10 cellular contexts compared by ENCODE assay signal in the genomic region with DNA sequence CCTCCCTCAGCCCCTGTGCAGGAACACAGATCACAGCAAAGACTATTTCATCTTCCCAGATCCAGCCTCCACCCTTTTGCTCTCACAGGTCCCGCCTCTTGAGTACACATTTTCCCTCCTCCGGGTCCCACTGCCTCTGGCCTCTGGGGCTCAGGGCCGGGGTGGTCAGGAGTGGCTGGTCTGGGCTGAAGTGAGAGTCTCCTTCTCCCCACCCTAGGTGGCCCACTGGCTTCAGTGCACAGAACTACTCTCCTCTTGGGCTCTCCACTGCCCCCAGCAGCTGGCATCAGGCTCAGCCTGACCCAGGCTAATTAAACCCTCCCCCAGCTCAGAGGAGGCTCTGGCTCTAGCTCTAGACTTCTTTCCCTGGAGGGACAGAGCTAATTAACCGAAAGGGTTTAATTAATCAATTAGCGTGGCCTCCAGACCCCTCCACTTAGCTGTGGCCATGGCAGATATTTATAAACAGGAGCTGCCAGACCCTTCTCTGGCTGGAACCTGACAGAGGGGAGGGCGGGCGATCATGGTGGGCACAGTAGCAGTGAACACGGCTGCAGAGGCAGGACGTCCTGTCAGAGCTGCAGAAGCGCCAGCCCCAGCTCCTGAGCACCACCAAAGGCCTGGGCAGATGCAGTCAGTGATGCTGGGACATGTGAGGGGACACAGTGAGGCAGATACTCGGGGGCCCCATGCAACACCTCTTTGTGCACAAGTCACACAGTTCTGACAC. TPM values are rescaled to one million over a fixed set of nuclear protein-coding genes. Genes with fewer than 3 reads are reported as not detected.
DNase-seq lines count a peak whose midpoint lies in the region; ATAC-seq, FAIRE-seq and TF ChIP-seq lines count a peak whose summit lies in the region.
"Had no signal": no experiment of that assay in that cellular context is flagged by ENCODE, and none has a peak within 500 bp of the region (broad histone marks: within the 10 kb centered on the region; RNA-seq: fewer than 3 reads in every experiment).

No MANE protein-coding gene starts in this region.

- CTCF ChIA-PET in MCF 10A (lab: Yijun Ruan, JAX) = interaction anchor here (0.6 to 3.6 kb wide), 5 partner anchors 12 to 103 kb away, joined by 3 to 32 read pairs (median 5); no protein-coding TSS in a partner anchor
- CTCF ChIA-PET in GM12878 (lab: Yijun Ruan, JAX) = interaction anchor here (1.0 to 2.3 kb wide), 12 partner anchors 10 to 81 kb away, joined by 3 to 27 read pairs (median 4); no protein-coding TSS in a partner anchor

- peak; percentile 62 for ATAC-seq in GM12878
- no peak for ATAC-seq in upper lobe of right lung
- no peak for ATAC-seq in HG02759 (IDR thresholded peaks at IDR 0.05; ENCODE audit: unreplicated experiment)

- no TSS peak for BruUV-seq in MCF 10A (replicated peaks; lab: Mats Ljungman, UMichigan)
- BruUV-seq in GM12878 (replicated peaks; lab: Mats Ljungman, UMichigan) = no TSS peak

- H3K79me2 ChIP-seq in GM12878 (ENCODE audit: control insufficient read depth, insufficient read depth, low read length) = no peaks in the 10 kb centered on the region

- no peak for TF ChIP-seq EP300 in GM12878 (IDR thresholded peaks at IDR 0.05; ENCODE audit: borderline replicate concordance in 1 of 2, control insufficient read depth in 1 of 2, low read depth in 2 of 2, low read length in 2 of 2)

- 39% methylated on average over 11 of the region's 11 CpGs for WGBS in GM12878 (ENCODE audit: insufficient coverage, insufficient replicate concordance, low lambda C conversion rate, missing lambda C conversion rate)

- no peak for TF ChIP-seq RAD21 in GM12878 (IDR thresholded peaks at IDR 0.05; ENCODE audit: insufficient read depth, low read depth, low read length)

- no peak overlapping the region for H3K4me2 ChIP-seq in GM12878 (ENCODE audit: control insufficient read depth, insufficient read depth)

- no peak for FAIRE-seq in GM12878 (lab: Jason Lieb, UNC)

- H2AFZ ChIP-seq in GM12878 (ENCODE audit: control insufficient read depth, low read depth, low read length) = no peak overlapping the region

- H3K4me3 ChIP-seq in breast epithelium (no peak overlapping the region), GM12878 (no peak overlapping the region), upper lobe of right lung (no peak overlapping the region)

- H4K20me1 ChIP-seq in GM12878 (ENCODE audit: control insufficient read depth, insufficient read depth) = no peaks in the 10 kb centered on the region

- SMC1A ChIA-PET in GM12878 (lab: Charles Lee; ENCODE audit: uncharacterized antibody, unreplicated experiment) = interaction anchor here (0.8 to 2.3 kb wide), 6 partner anchors 12 to 46 kb away, joined by 3 to 17 read pairs (median 6); a partner anchor contains a TSS

- POLR2A ChIA-PET in MCF 10A (lab: Yijun Ruan, JAX) = interaction anchor here (0.7 to 1.3 kb wide), 4 partner anchors 12 to 100 kb away, joined by 3 to 6 read pairs (median 5); a partner anchor contains a TSS
- POLR2A ChIA-PET in GM12878 (lab: Charles Lee) = interaction anchor here (0.6 to 2.6 kb wide), 5 partner anchors 9 to 541 kb away, joined by 3 to 7 read pairs (median 5); a partner anchor contains a TSS

- H3K27ac ChIP-seq in breast epithelium = peak overlapping the region; percentile 91 to 93
- no peak overlapping the region for H3K27ac ChIP-seq in GM12878 (ENCODE audit: control insufficient read depth, insufficient read depth)
- H3K27ac ChIP-seq in upper lobe of right lung = no peak overlapping the region
- H3K27ac ChIP-seq: HL-60 had no signal

- intact Hi-C loops in breast epithelium (cut with DNase I; ENCODE audit: low total_unique reads) = no loop called here
- intact Hi-C loops in MCF 10A (cut with micrococcal nuclease) = no loop called here
- intact Hi-C loops in GM12878 (cut with micrococcal nuclease; ENCODE audit: unreplicated experiment) = no loop called here
- intact Hi-C loops in upper lobe of right lung (cut with DNase I) = no loop called here

- H3K36me3 ChIP-seq in breast epithelium = no peaks in the 10 kb centered on the region
- no peaks in the 10 kb centered on the region for H3K36me3 ChIP-seq in GM12878 (ENCODE audit: control insufficient read depth in 2 of 2, insufficient read depth in 2 of 2, low read length in 1 of 2)
- no peaks in the 10 kb centered on the region for H3K36me3 ChIP-seq in upper lobe of right lung

- H3K9me3 ChIP-seq in breast epithelium (no peaks in the 10 kb centered on the region), GM12878 (replicated peaks; ENCODE audit: control insufficient read depth, insufficient read depth, low read length) (no peaks in the 10 kb centered on the region), upper lobe of right lung (no peaks in the 10 kb centered on the region)

- in situ Hi-C loops in GM12878 (cut with MboI) = no loop called here

- H3K4me3 Mint-ChIP-seq in MCF 10A (ENCODE audit: unreplicated experiment) = no peak overlapping the region

- H3K27me3 Mint-ChIP-seq in MCF 10A (ENCODE audit: insufficient read depth, unreplicated experiment) = no peaks in the 10 kb centered on the region

- RAD21 ChIA-PET in GM12878 (lab: Charles Lee; ENCODE audit: unreplicated experiment) = interaction anchor here (0.9 to 2.5 kb wide), 4 partner anchors 12 to 100 kb away, joined by 3 to 24 read pairs (median 13); a partner anchor contains a TSS

- H3K9ac ChIP-seq in GM12878 (ENCODE audit: control insufficient read depth, insufficient read depth, low read length) = no peak overlapping the region

- no peak overlapping the region for H3K27ac Mint-ChIP-seq in MCF 10A (ENCODE audit: low read depth, unreplicated experiment)

- no peak for DNase-seq in breast epithelium (ENCODE audit: low spot score in 2 of 2)
- no peak for DNase-seq in MCF 10A (ENCODE audit: unreplicated experiment)
- no peak for DNase-seq in GM12878 (ENCODE audit: low read depth, low spot score)
- DNase-seq in iPS-NIHi11 (ENCODE audit: low spot score) = peak; percentile 66
- DNase-seq in upper lobe of right lung = no peak
- DNase-seq in SIG-M5 (lab: John Stamatoyannopoulos, UW) = no peak
- no peak for DNase-seq in HPDE6-E6E7 (ENCODE audit: extremely low spot score)
- DNase-seq: Calu3 had no signal

- TF ChIP-seq CTCF in breast epithelium (IDR thresholded peaks at IDR 0.05) (no peak), MCF 10A (IDR thresholded peaks at IDR 0.05; ENCODE audit: unreplicated experiment) (no peak), GM12878 (IDR thresholded peaks at IDR 0.05 in 2 of 3, conservative IDR thresholded peaks at IDR 0.05 in 1 of 3; ENCODE audit: control insufficient read depth in 2 of 3, extremely low read depth in 1 of 3, insufficient read depth in 1 of 3, low read depth in 3 of 3, low read length in 3 of 3) (peak in 2 of 3 experiments; percentile 34 to 38; a peak in 3 of 6 replicates), upper lobe of right lung (IDR thresholded peaks at IDR 0.05) (peak; percentile 28)

- peaks cover 2% of the 10 kb centered on the region for H3K36me3 Mint-ChIP-seq in MCF 10A (ENCODE audit: insufficient read depth, unreplicated experiment)

- H3K4me1 Mint-ChIP-seq in MCF 10A (ENCODE audit: insufficient read depth, unreplicated experiment) = peaks cover 45% of the 10 kb centered on the region

- H3K27me3 ChIP-seq in breast epithelium = no peaks in the 10 kb centered on the region
- H3K27me3 ChIP-seq in GM12878 (replicated peaks in 1 of 2; ENCODE audit: control insufficient read depth in 2 of 2, insufficient read depth in 2 of 2, low read length in 1 of 2) = no peaks in the 10 kb centered on the region
- H3K27me3 ChIP-seq in upper lobe of right lung = no peaks in the 10 kb centered on the region

- no peaks in the 10 kb centered on the region for H3K9me3 Mint-ChIP-seq in MCF 10A (ENCODE audit: unreplicated experiment)

- TF ChIP-seq POLR2A in breast epithelium (IDR thresholded peaks at IDR 0.05) (no peak), GM12878 (IDR thresholded peaks at IDR 0.05; ENCODE audit: low read depth, low read length) (no peak)

- H3K4me1 ChIP-seq in breast epithelium (peaks cover 5 to 12% of the 10 kb centered on the region in 2 donors), GM12878 (ENCODE audit: control insufficient read depth, insufficient read depth, low read length) (peaks cover 1% of the 10 kb centered on the region; the same call in 1 of the 2 replicates), upper lobe of right lung (peaks cover 20% of the 10 kb centered on the region)

RNA-seq across cellular contexts. Expression of a gene that starts 15.1 kb away (rescaled TPM):
- total RNA-seq in breast epithelium = 10 to 100 TPM in 1 of 3 donors, 1 to 10 TPM in 2; 7.0 to 11.1 (median 8.6) TPM
- total RNA-seq in MCF 10A (2022) = 67.4 and 69.1 TPM in 2 replicates
- total RNA-seq in GM12878 (2013; cell fraction: nucleolus; rRNA removed) = 27.3 and 28.8 TPM in 2 replicates
- total RNA-seq in GM12878 (2014; rRNA removed) = 13.0 TPM in 2 replicates
- total RNA-seq in GM12878 (2014; rRNA removed; fragmentation: Illumina TruSeq; extraction: Trizol) = 4.9 and 5.5 TPM in 2 replicates
- total RNA-seq in GM12878 (2021) = 16.0 and 17.5 TPM in 2 replicates
- polyA plus RNA-seq in GM12878 (2011; ENCODE audit: low read depth) = 2.5 TPM
- 9.7 and 17.0 TPM in 2 replicates for polyA plus RNA-seq in GM12878 (2011; rRNA removed)
- 24.2 and 27.7 TPM in 2 replicates for polyA plus RNA-seq in GM12878 (2011; cell fraction: cytosol; rRNA removed)
- polyA plus RNA-seq in GM12878 (2011; cell fraction: nucleus; rRNA removed) = 37.1 and 37.4 TPM in 2 replicates
- polyA plus RNA-seq in GM12878 (2012) = 5.4 and 6.3 TPM in 2 replicates
- polyA plus RNA-seq in GM12878 (2014; fragmentation: Illumina TruSeq; extraction: Trizol) = 4.8 and 10.3 TPM in 2 replicates
- under 1 TPM; 0.73 to 0.82 TPM for polyA plus RNA-seq in GM12878 (2014; fragmentation: Nextera tagmentation; extraction: Ambion mirVana)
- polyA plus RNA-seq in GM12878 (2014; rRNA removed) = 16.1 and 18.2 TPM in 2 replicates
- polyA plus RNA-seq in GM12878 (2016; fragmentation: Nextera tagmentation; extraction: Ambion mirVana) = 1 to 10 TPM; 1.7 TPM
- polyA minus RNA-seq in GM12878 (2011; rRNA and poly(A)+ RNA removed) = 32.2 and 48.1 TPM in 2 replicates
- 17.5 and 17.6 TPM in 2 replicates for polyA minus RNA-seq in GM12878 (2011; cell fraction: cytosol; rRNA and poly(A)+ RNA removed)
- polyA minus RNA-seq in GM12878 (2011; cell fraction: nucleus; rRNA and poly(A)+ RNA removed) = 28.3 and 42.2 TPM in 2 replicates
- total RNA-seq in upper lobe of right lung = 40.7 TPM

RNA-seq across cellular contexts. Expression of a gene that starts 45.6 kb away (rescaled TPM):
- 1,000 to 10,000 TPM; 1,890 to 2,530 (median 2,229) TPM for total RNA-seq in breast epithelium
- 1,551 and 1,602 TPM in 2 replicates for total RNA-seq in MCF 10A (2022)
- total RNA-seq in GM12878 (2013; cell fraction: nucleolus; rRNA removed) = 312 and 327 TPM in 2 replicates
- total RNA-seq in GM12878 (2014; rRNA removed) = 1,707 and 1,708 TPM in 2 replicates
- total RNA-seq in GM12878 (2014; rRNA removed; fragmentation: Illumina TruSeq; extraction: Trizol) = 2,030 and 2,061 TPM in 2 replicates
- total RNA-seq in GM12878 (2021) = 1,814 and 1,873 TPM in 2 replicates
- polyA plus RNA-seq in GM12878 (2011; ENCODE audit: low read depth) = 2,919 TPM
- polyA plus RNA-seq in GM12878 (2011; rRNA removed) = 1,274 and 1,606 TPM in 2 replicates
- polyA plus RNA-seq in GM12878 (2011; cell fraction: cytosol; rRNA removed) = 2,998 and 3,537 TPM in 2 replicates
- polyA plus RNA-seq in GM12878 (2011; cell fraction: nucleus; rRNA removed) = 1,112 and 1,184 TPM in 2 replicates
- 3,236 and 3,576 TPM in 2 replicates for polyA plus RNA-seq in GM12878 (2012)
- 1,724 and 2,477 TPM in 2 replicates for polyA plus RNA-seq in GM12878 (2014; fragmentation: Illumina TruSeq; extraction: Trizol)
- polyA plus RNA-seq in GM12878 (2014; fragmentation: Nextera tagmentation; extraction: Ambion mirVana) = 1,000 to 10,000 TPM; 1,053 to 1,085 TPM
- 2,075 and 2,190 TPM in 2 replicates for polyA plus RNA-seq in GM12878 (2014; rRNA removed)
- polyA plus RNA-seq in GM12878 (2016; fragmentation: Nextera tagmentation; extraction: Ambion mirVana) = 1,000 to 10,000 TPM; 1,397 to 1,403 TPM
- 1,357 and 1,638 TPM in 2 replicates for polyA minus RNA-seq in GM12878 (2011; rRNA and poly(A)+ RNA removed)
- polyA minus RNA-seq in GM12878 (2011; cell fraction: cytosol; rRNA and poly(A)+ RNA removed) = 571 and 626 TPM in 2 replicates
- polyA minus RNA-seq in GM12878 (2011; cell fraction: nucleus; rRNA and poly(A)+ RNA removed) = 256 and 363 TPM in 2 replicates
- total RNA-seq in upper lobe of right lung = 810 TPM

RNA-seq across cellular contexts. Expression of a gene that starts 57.9 kb away (rescaled TPM):
- 10 to 100 TPM; 40.0 to 49.2 (median 46.4) TPM for total RNA-seq in breast epithelium
- 109 and 164 TPM in 2 replicates for total RNA-seq in MCF 10A (2022)
- 11.6 and 14.6 TPM in 2 replicates for total RNA-seq in GM12878 (2013; cell fraction: nucleolus; rRNA removed)
- 28.9 and 35.1 TPM in 2 replicates for total RNA-seq in GM12878 (2014; rRNA removed)
- total RNA-seq in GM12878 (2014; rRNA removed; fragmentation: Illumina TruSeq; extraction: Trizol) = 19.0 and 22.3 TPM in 2 replicates
- total RNA-seq in GM12878 (2021) = 27.4 and 33.5 TPM in 2 replicates
- polyA plus RNA-seq in GM12878 (2011; ENCODE audit: low read depth) = 62.9 TPM
- polyA plus RNA-seq in GM12878 (2011; rRNA removed) = 12.5 and 18.5 TPM in 2 replicates
- polyA plus RNA-seq in GM12878 (2011; cell fraction: cytosol; rRNA removed) = 31.5 and 32.0 TPM in 2 replicates
- 36.7 and 37.0 TPM in 2 replicates for polyA plus RNA-seq in GM12878 (2011; cell fraction: nucleus; rRNA removed)
- polyA plus RNA-seq in GM12878 (2012) = 30.6 and 33.0 TPM in 2 replicates
- polyA plus RNA-seq in GM12878 (2014; fragmentation: Illumina TruSeq; extraction: Trizol) = 6.4 and 18.8 TPM in 2 replicates
- polyA plus RNA-seq in GM12878 (2014; fragmentation: Nextera tagmentation; extraction: Ambion mirVana) = 10 to 100 TPM; 19.8 to 28.2 TPM
- polyA plus RNA-seq in GM12878 (2014; rRNA removed) = 31.3 and 42.2 TPM in 2 replicates
- polyA plus RNA-seq in GM12878 (2016; fragmentation: Nextera tagmentation; extraction: Ambion mirVana) = 10 to 100 TPM; 32.0 to 37.0 TPM
- 18.5 and 20.4 TPM in 2 replicates for polyA minus RNA-seq in GM12878 (2011; rRNA and poly(A)+ RNA removed)
- polyA minus RNA-seq in GM12878 (2011; cell fraction: cytosol; rRNA and poly(A)+ RNA removed) = 7.4 and 9.5 TPM in 2 replicates
- 10.3 and 14.9 TPM in 2 replicates for polyA minus RNA-seq in GM12878 (2011; cell fraction: nucleus; rRNA and poly(A)+ RNA removed)
- total RNA-seq in upper lobe of right lung = 26.5 TPM

Comparison
In these comparisons a context has a peak if more than half of its experiments do, and no peak if none do; other contexts are left out.
1. H3K27ac ChIP-seq: peak in breast epithelium (2 of 2); none in GM12878 (single experiment) and upper lobe of right lung (single experiment).
2. CTCF ChIP-seq: peak in GM12878 (2 of 3) and upper lobe of right lung (single experiment); none in breast epithelium (0 of 3) and MCF 10A (single experiment).